ENCODE assay signal across 10 cellular contexts in the genomic region with DNA sequence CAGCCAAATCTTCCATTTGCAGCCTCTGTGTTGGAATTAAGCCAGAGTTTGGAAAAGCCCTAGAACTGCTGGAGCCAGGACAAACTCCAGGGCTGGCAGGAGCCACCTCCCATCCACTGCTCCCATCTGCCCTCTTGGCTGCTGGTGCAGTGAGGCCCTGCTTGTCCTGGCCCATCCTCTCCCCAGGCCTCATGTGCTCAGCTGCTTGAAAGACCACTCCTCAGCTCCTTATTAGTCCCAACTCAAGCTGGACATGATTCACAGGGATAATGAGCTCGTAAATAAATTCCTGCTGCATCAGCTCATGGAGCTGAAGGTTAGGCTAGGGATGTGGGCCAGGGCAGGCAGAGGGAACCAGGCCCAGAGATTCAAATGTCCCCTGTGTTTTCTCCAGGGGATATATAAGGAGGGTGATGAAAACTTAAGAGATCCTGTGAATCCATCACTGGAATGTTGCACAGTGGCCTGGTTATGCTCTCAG.
DNase-seq lines count a peak whose midpoint lies in the region; ATAC-seq and TF ChIP-seq lines count a peak whose summit lies in the region.
"Had no signal": no experiment of that assay in that cellular context is flagged by ENCODE, and none has a peak within 500 bp of the region (broad histone marks: within the 10 kb centered on the region; RNA-seq: fewer than 3 reads in every experiment).

No MANE protein-coding gene starts in this region.

- ATAC-seq in HG02970 (IDR thresholded peaks at IDR 0.05; ENCODE audit: low FRiP score, unreplicated experiment): no peak
- no peak for ATAC-seq in HG03097 (IDR thresholded peaks at IDR 0.05; ENCODE audit: low FRiP score, unreplicated experiment)

- DNase-seq in activated effector memory CD4-positive, alpha-beta T cell treated with anti-CD3 and anti-CD28 coated beads, Interleukin-2, amount 50 U/mL, for 16 hours: peak; percentile 16
- no peak for DNase-seq in activated effector memory CD4-positive, alpha-beta T cell treated with Interleukin-2 at 50 U/mL for 16 hours
- DNase-seq in esophagus muscularis mucosa (ENCODE audit: extremely low spot score) (peak; percentile 88), myocyte (ENCODE audit: low read depth) (peak; percentile 51), Karpas-422 (no peak)
- no peak for DNase-seq in activated CD4-positive, alpha-beta T cell treated with anti-CD3 and anti-CD28 coated beads, Interleukin-2, amount 50 U/mL, for 48 hours
- DNase-seq: central memory CD4-positive, alpha-beta T cell; NCI-H2081 had no signal

- H3K27me3 ChIP-seq in esophagus muscularis mucosa (no peaks in the 10 kb centered on the region), Karpas-422 (ENCODE audit: low read length) (no peaks in the 10 kb centered on the region)

- H3K9me3 ChIP-seq in esophagus muscularis mucosa: peaks cover 0 to 10% (median 0%) of the 10 kb centered on the region in 4 donors
- H3K9me3 ChIP-seq in Karpas-422 (ENCODE audit: low read length): no peaks in the 10 kb centered on the region

- H3K9me2 ChIP-seq in Karpas-422 (replicated peaks; ENCODE audit: insufficient read depth, low read length): no peaks in the 10 kb centered on the region

- intact Hi-C loops in esophagus muscularis mucosa (cut with DNase I): loop anchor here (10.0 kb wide), 1 partner anchor 128 kb away; no protein-coding TSS in a partner anchor

- peak overlapping the region; percentile 50 to 72 (median 60) for H3K27ac ChIP-seq in esophagus muscularis mucosa (replicated peaks in 1 of 4)
- H3K27ac ChIP-seq in Karpas-422 (ENCODE audit: low read length): no peak overlapping the region

- H2AFZ ChIP-seq in Karpas-422 (ENCODE audit: low read length): no peak overlapping the region

- H3K4me3 ChIP-seq in esophagus muscularis mucosa (no peak overlapping the region), Karpas-422 (ENCODE audit: low read length) (no peak overlapping the region)

- H3K36me3 ChIP-seq in esophagus muscularis mucosa (no peaks in the 10 kb centered on the region), Karpas-422 (ENCODE audit: insufficient read depth, low read length) (no peaks in the 10 kb centered on the region)

- H3K4me2 ChIP-seq in Karpas-422 (ENCODE audit: low read depth, low read length, poor library complexity, severe bottlenecking): no peak overlapping the region

- no peak for TF ChIP-seq POLR2A in esophagus muscularis mucosa (IDR thresholded peaks at IDR 0.05; ENCODE audit: low read depth)

- peaks cover 14 to 31% (median 22%) of the 10 kb centered on the region in 4 donors for H3K4me1 ChIP-seq in esophagus muscularis mucosa
- no peaks in the 10 kb centered on the region for H3K4me1 ChIP-seq in Karpas-422 (ENCODE audit: low read length)

- no peak for TF ChIP-seq EP300 in esophagus muscularis mucosa (IDR thresholded peaks at IDR 0.05)

- H3K9ac ChIP-seq in Karpas-422 (ENCODE audit: low read length): no peak overlapping the region

- H3K79me2 ChIP-seq in Karpas-422 (ENCODE audit: low read length): no peaks in the 10 kb centered on the region

- 44% methylated on average over 1 of the region's 1 CpG for WGBS in esophagus muscularis mucosa

- no peaks in the 10 kb centered on the region for H4K20me1 ChIP-seq in Karpas-422 (ENCODE audit: insufficient read depth, low read depth, low read length)

- no peak for TF ChIP-seq CTCF in esophagus muscularis mucosa (IDR thresholded peaks at IDR 0.05)

Comparison
In these comparisons a context has a peak if more than half of its experiments do, and no peak if none do; other contexts are left out.
1. DNase-seq: peak in activated effector memory CD4-positive, alpha-beta T cell treated with anti-CD3 and anti-CD28 coated beads, Interleukin-2, amount 50 U/mL, for 16 hours (single experiment), esophagus muscularis mucosa (single experiment) and myocyte (single experiment); none in activated effector memory CD4-positive, alpha-beta T cell treated with Interleukin-2 at 50 U/mL for 16 hours (single experiment), Karpas-422 (single experiment) and activated CD4-positive, alpha-beta T cell treated with anti-CD3 and anti-CD28 coated beads, Interleukin-2, amount 50 U/mL, for 48 hours (0 of 2).